15 cellular contexts compared by ENCODE assay signal in the genomic region with DNA sequence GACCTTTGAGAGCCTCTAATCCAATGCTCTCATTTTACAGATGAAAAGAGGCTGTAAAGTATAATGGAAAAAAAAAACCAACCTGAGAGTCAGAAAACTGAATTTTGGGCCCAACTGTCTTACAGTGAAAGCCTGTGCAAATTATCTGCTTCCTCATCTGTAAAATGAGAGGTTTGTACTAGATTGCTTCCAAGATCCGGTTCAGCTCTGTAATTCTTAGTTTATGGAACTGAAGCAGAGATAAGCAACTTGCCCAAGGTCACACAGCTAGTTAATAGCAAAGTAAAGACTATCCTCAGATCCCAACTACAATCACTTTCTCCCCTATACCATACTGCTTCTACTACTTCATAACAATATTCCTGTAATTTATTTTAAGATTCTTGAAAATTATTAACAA. TPM values are rescaled to one million over a fixed set of nuclear protein-coding genes. Genes with fewer than 3 reads are reported as not detected.
A peak's percentile ranks its signal among the peaks of the same experiment; 100 is the strongest.
DNase-seq lines count a peak whose midpoint lies in the region; ATAC-seq and TF ChIP-seq lines count a peak whose summit lies in the region.
"Had no signal": no experiment of that assay in that cellular context is flagged by ENCODE, and none has a peak within 500 bp of the region (broad histone marks: within the 10 kb centered on the region; RNA-seq: fewer than 3 reads in every experiment).

No MANE protein-coding gene starts in this region.

- H3K27ac Mint-ChIP-seq in naive thymus-derived CD4-positive, alpha-beta T cell, result peak overlapping the region in 6 of 9 donors; percentile 33 to 65 (median 48)
- H3K27ac Mint-ChIP-seq: activated CD4-positive, alpha-beta T cell treated with anti-CD3 and anti-CD28 coated beads, Interleukin-2, amount 10 ng/mL, durations not matched to agents 7 days and 5 days; activated naive CD4-positive, alpha-beta T cell treated with anti-CD3 and anti-CD28 coated beads, Interleukin-2, amount 10 ng/mL, durations not matched to agents 7 days and 5 days had no signal

- peak overlapping the region; percentile 34 for H3K9ac ChIP-seq in Loucy (ENCODE audit: low read depth, low read length, poor library complexity, severe bottlenecking)

- peak; percentile 36 for DNase-seq in NCI-H82 (lab: John Stamatoyannopoulos, UW)
- no peak for DNase-seq in NCI-H82 treated with DMSO at 0.1 percent for 48 hours (lab: John Stamatoyannopoulos, UW; ENCODE audit: unreplicated experiment)
- DNase-seq in naive thymus-derived CD4-positive, alpha-beta T cell, result no peak
- DNase-seq in LoVo (ENCODE audit: low spot score), result no peak
- DNase-seq: 8988T; activated CD4-positive, alpha-beta T cell treated with anti-CD3 and anti-CD28 coated beads, Interleukin-2, amount 10 ng/mL, durations not matched to agents 7 days and 5 days; activated naive CD4-positive, alpha-beta T cell treated with anti-CD3 and anti-CD28 coated beads, Interleukin-2, amount 10 ng/mL, durations not matched to agents 7 days and 5 days; DMS153; NCI-H1092; NCI-H524; sigmoid colon had no signal

- no peak overlapping the region for H2AFZ ChIP-seq in Loucy (ENCODE audit: low read length)

- CTCF ChIA-PET in naive thymus-derived CD4-positive, alpha-beta T cell (lab: Charles Lee), result interaction anchor here (0.7 to 2.3 kb wide), 4 partner anchors 66 to 262 kb away, joined by 3 to 13 read pairs (median 6); no protein-coding TSS in a partner anchor

- no peaks in the 10 kb centered on the region for H3K9me3 ChIP-seq in Loucy (ENCODE audit: insufficient read depth, low read depth, low read length)
- no peaks in the 10 kb centered on the region for H3K9me3 ChIP-seq in naive thymus-derived CD4-positive, alpha-beta T cell (ENCODE audit: control insufficient read depth in 2 of 3, low read length in 3 of 3)
- H3K9me3 ChIP-seq: sigmoid colon had no signal

- H3K4me1 ChIP-seq in Loucy (ENCODE audit: insufficient read depth, low read length, poor library complexity, severe bottlenecking), result peaks cover 75% of the 10 kb centered on the region
- H3K4me1 ChIP-seq in naive thymus-derived CD4-positive, alpha-beta T cell (ENCODE audit: control insufficient read depth in 2 of 2, insufficient read depth in 2 of 2, low read length in 2 of 2), result peaks cover 28% of the 10 kb centered on the region in 2 donors

- H3K4me1 Mint-ChIP-seq in naive thymus-derived CD4-positive, alpha-beta T cell, result peaks cover 62 to 97% (median 82%) of the 10 kb centered on the region in 7 donors

- peak overlapping the region; percentile 88 for H3K4me3 ChIP-seq in Loucy (ENCODE audit: low read length, poor library complexity, severe bottlenecking)
- H3K4me3 ChIP-seq in naive thymus-derived CD4-positive, alpha-beta T cell (ENCODE audit: low read length), result no peak overlapping the region
- H3K4me3 ChIP-seq: sigmoid colon had no signal

- POLR2A ChIA-PET in naive thymus-derived CD4-positive, alpha-beta T cell (lab: Charles Lee), result interaction anchor here (0.5 to 1.0 kb wide), 3 partner anchors 9 to 137 kb away, joined by 3 to 6 read pairs (median 3); no protein-coding TSS in a partner anchor

- no peaks in the 10 kb centered on the region for H3K27me3 Mint-ChIP-seq in naive thymus-derived CD4-positive, alpha-beta T cell
- H3K27me3 Mint-ChIP-seq: activated CD4-positive, alpha-beta T cell treated with anti-CD3 and anti-CD28 coated beads, Interleukin-2, amount 10 ng/mL, durations not matched to agents 7 days and 5 days; activated naive CD4-positive, alpha-beta T cell treated with anti-CD3 and anti-CD28 coated beads, Interleukin-2, amount 10 ng/mL, durations not matched to agents 7 days and 5 days had no signal

- peaks cover 0 to 1% (median 0%) of the 10 kb centered on the region in 11 donors for H3K9me3 Mint-ChIP-seq in naive thymus-derived CD4-positive, alpha-beta T cell
- H3K9me3 Mint-ChIP-seq: activated CD4-positive, alpha-beta T cell treated with anti-CD3 and anti-CD28 coated beads, Interleukin-2, amount 10 ng/mL, durations not matched to agents 7 days and 5 days; activated naive CD4-positive, alpha-beta T cell treated with anti-CD3 and anti-CD28 coated beads, Interleukin-2, amount 10 ng/mL, durations not matched to agents 7 days and 5 days had no signal

- H3K9me2 ChIP-seq in Loucy (replicated peaks; ENCODE audit: low read depth, low read length), result no peaks in the 10 kb centered on the region

- no peaks in the 10 kb centered on the region for H3K27me3 ChIP-seq in Loucy (ENCODE audit: insufficient read depth, low read length, poor library complexity, severe bottlenecking)
- H3K27me3 ChIP-seq in naive thymus-derived CD4-positive, alpha-beta T cell (ENCODE audit: control insufficient read depth in 2 of 2, insufficient read depth in 2 of 2, low read length in 2 of 2), result no peaks in the 10 kb centered on the region
- H3K27me3 ChIP-seq: sigmoid colon had no signal

- peaks cover 97% of the 10 kb centered on the region for H4K20me1 ChIP-seq in Loucy (ENCODE audit: insufficient read depth, low read length, poor library complexity, severe bottlenecking)

- peak overlapping the region; percentile 84 for H3K27ac ChIP-seq in VCaP
- H3K27ac ChIP-seq in naive thymus-derived CD4-positive, alpha-beta T cell (ENCODE audit: low read depth, low read length), result no peak overlapping the region
- H3K27ac ChIP-seq: sigmoid colon had no signal

- ATAC-seq in naive thymus-derived CD4-positive, alpha-beta T cell, result no peak
- ATAC-seq in GM18870 (IDR thresholded peaks at IDR 0.05; ENCODE audit: unreplicated experiment) (no peak), HG03571 (IDR thresholded peaks at IDR 0.05; ENCODE audit: unreplicated experiment) (no peak)

- H3K36me3 ChIP-seq in Loucy (ENCODE audit: insufficient read depth, low read length), result no peaks in the 10 kb centered on the region
- H3K36me3 ChIP-seq in naive thymus-derived CD4-positive, alpha-beta T cell (ENCODE audit: control insufficient read depth in 2 of 3, insufficient read depth in 3 of 3, low read length in 3 of 3), result no peaks in the 10 kb centered on the region
- H3K36me3 ChIP-seq: sigmoid colon had no signal

- H3K36me3 Mint-ChIP-seq in naive thymus-derived CD4-positive, alpha-beta T cell, result peaks cover 0 to 6% (median 3%) of the 10 kb centered on the region in 5 donors

- no peak for TF ChIP-seq CTCF in Loucy (conservative IDR thresholded peaks at IDR 0.05; ENCODE audit: low read length)
- no peak for TF ChIP-seq CTCF in VCaP (conservative IDR thresholded peaks at IDR 0.05)

- intact Hi-C loops in naive thymus-derived CD4-positive, alpha-beta T cell (cut with micrococcal nuclease), result no loop called here

- peak overlapping the region; percentile 97 for H3K4me2 ChIP-seq in Loucy (ENCODE audit: low read depth, low read length, poor library complexity, severe bottlenecking)

- no peaks in the 10 kb centered on the region for H3F3A ChIP-seq in Loucy (ENCODE audit: low read depth)

- H3K79me2 ChIP-seq in Loucy (ENCODE audit: insufficient read depth, low read length), result peaks cover 100% of the 10 kb centered on the region

- H3K4me3 Mint-ChIP-seq in naive thymus-derived CD4-positive, alpha-beta T cell, result peak overlapping the region in 7 of 10 donors; percentile 0 to 95 (median 53)
- H3K4me3 Mint-ChIP-seq: activated CD4-positive, alpha-beta T cell treated with anti-CD3 and anti-CD28 coated beads, Interleukin-2, amount 10 ng/mL, durations not matched to agents 7 days and 5 days; activated naive CD4-positive, alpha-beta T cell treated with anti-CD3 and anti-CD28 coated beads, Interleukin-2, amount 10 ng/mL, durations not matched to agents 7 days and 5 days had no signal

RNA-seq across cellular contexts. Expression of a gene that starts 6.3 kb away (rescaled TPM):
- total RNA-seq in naive thymus-derived CD4-positive, alpha-beta T cell, result 100 to 1,000 TPM in 4 of 5 experiments, 10 to 100 TPM in 1; 96.9 to 191 (median 141) TPM
- polyA plus RNA-seq in naive thymus-derived CD4-positive, alpha-beta T cell, result 10 to 100 TPM; 40.0 to 63.8 TPM
